19 cellular contexts compared by ENCODE assay signal in the genomic region with DNA sequence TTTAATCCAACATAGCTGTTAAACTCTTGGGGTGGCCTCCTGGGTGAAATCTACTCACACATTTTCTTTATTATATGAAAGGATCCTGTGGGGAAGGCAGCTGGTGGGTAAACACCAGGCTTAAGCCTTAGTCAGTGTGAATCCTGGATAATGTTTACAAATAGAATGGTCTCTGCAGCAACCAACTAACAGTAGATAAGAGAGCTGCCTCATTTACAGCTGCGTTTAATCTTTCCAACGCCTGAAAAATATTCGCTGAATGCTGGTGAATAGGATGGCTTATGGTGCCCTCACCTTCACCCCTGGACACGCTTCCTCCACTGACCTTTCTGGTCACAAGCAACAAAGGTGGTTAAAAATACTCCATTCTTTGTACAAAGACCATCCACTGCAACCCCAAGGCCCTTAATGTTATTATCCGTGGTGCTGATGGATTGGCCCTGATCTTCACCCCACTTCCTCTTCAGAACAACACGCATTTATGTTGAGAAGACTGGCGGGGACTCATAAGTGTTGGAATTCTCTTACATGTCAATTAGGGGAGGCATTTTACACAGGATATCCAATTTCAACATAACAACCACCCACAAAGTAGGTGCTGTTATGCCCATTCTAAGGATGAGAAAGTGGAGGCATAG.
DNase-seq lines count a peak whose midpoint lies in the region; ATAC-seq and TF ChIP-seq lines count a peak whose summit lies in the region.
"Had no signal": no experiment of that assay in that cellular context is flagged by ENCODE, and none has a peak within 500 bp of the region (broad histone marks: within the 10 kb centered on the region; RNA-seq: fewer than 3 reads in every experiment).

No MANE protein-coding gene starts in this region.

- H3K4me1 ChIP-seq in body of pancreas (peaks cover 7% of the 10 kb centered on the region), vagina (no peaks in the 10 kb centered on the region)
- H3K4me1 ChIP-seq: HAP-1 had no signal

- H3K27me3 ChIP-seq in body of pancreas: no peaks in the 10 kb centered on the region
- H3K27me3 ChIP-seq in vagina: no peaks in the 10 kb centered on the region

- intact Hi-C loops in body of pancreas (cut with DNase I) (no loop called here), sciatic nerve (cut with DNase I) (no loop called here), vagina (cut with DNase I) (no loop called here)

- H3K9me3 ChIP-seq in body of pancreas (no peaks in the 10 kb centered on the region), vagina (no peaks in the 10 kb centered on the region)
- H3K9me3 ChIP-seq: HAP-1 had no signal

- ATAC-seq in body of pancreas (peak; percentile 68), sciatic nerve (peak; percentile 24), GM18519 (IDR thresholded peaks at IDR 0.05; ENCODE audit: low FRiP score, unreplicated experiment) (no peak)
- ATAC-seq: naive thymus-derived CD8-positive, alpha-beta T cell had no signal

- H3K4me3 ChIP-seq in body of pancreas (no peak overlapping the region), vagina (no peak overlapping the region)
- H3K4me3 ChIP-seq: HAP-1 had no signal

- 27 to 35% methylated on average over 7 of the region's 7 CpGs for WGBS in body of pancreas, 2 donors

- H3K27ac ChIP-seq in body of pancreas (no peak overlapping the region), vagina (no peak overlapping the region)
- H3K27ac ChIP-seq: 22Rv1, RWPE1 had no signal

- TF ChIP-seq CTCF in body of pancreas (IDR thresholded peaks at IDR 0.05): no peak
- no peak for TF ChIP-seq CTCF in vagina (IDR thresholded peaks at IDR 0.05)

- peak; percentile 1 for DNase-seq in DMS 273 (lab: John Stamatoyannopoulos, UW; ENCODE audit: unreplicated experiment)
- no peak for DNase-seq in DMS 273 treated with DMSO at 0.1 percent for 48 hours (lab: John Stamatoyannopoulos, UW)
- DNase-seq in body of pancreas: no peak
- peak; percentile 24 for DNase-seq in iPS-NIHi7 (ENCODE audit: extremely low spot score)
- no peak for DNase-seq in sciatic nerve (ENCODE audit: low spot score)
- DNase-seq in vagina (ENCODE audit: extremely low spot score in 2 of 2): no peak
- DNase-seq in GF-D8 (lab: John Stamatoyannopoulos, UW): no peak
- DNase-seq: activated CD4-positive, alpha-beta T cell treated with anti-CD3 and anti-CD28 coated beads, Interleukin-2, amount 10 ng/mL, durations not matched to agents 7 days and 5 days; activated T-cell treated with anti-CD3 and anti-CD28 coated beads, Interleukin-2, amount 50 U/mL, for 48 hours; amniotic stem cell; CD4-positive, alpha-beta memory T cell; foreskin fibroblast; naive thymus-derived CD8-positive, alpha-beta T cell; NCI-H446; T-helper 9 cell had no signal

- TF ChIP-seq POLR2A in body of pancreas (IDR thresholded peaks at IDR 0.05): no peak
- TF ChIP-seq POLR2A in vagina (IDR thresholded peaks at IDR 0.05): no peak

- H3K36me3 ChIP-seq in body of pancreas (replicated peaks in 1 of 2; ENCODE audit: insufficient read depth in 1 of 2, low read depth in 2 of 2) (no peaks in the 10 kb centered on the region), vagina (no peaks in the 10 kb centered on the region)
- H3K36me3 ChIP-seq: HAP-1 had no signal

Comparison
In these comparisons a context has a peak if more than half of its experiments do, and no peak if none do; other contexts are left out.
1. DNase-seq: peak in DMS 273 (single experiment) and iPS-NIHi7 (single experiment); none in DMS 273 treated with DMSO at 0.1 percent for 48 hours (single experiment), body of pancreas (0 of 4), sciatic nerve (single experiment), vagina (0 of 2) and GF-D8 (single experiment).